ENCODE assay signal across 9 cellular contexts in genomic region chr17:62628845-62629555, GRCh38. TPM values are rescaled to one million over a fixed set of nuclear protein-coding genes. Genes with fewer than 3 reads are reported as not detected.
DNase-seq lines count a peak whose midpoint lies in the region; ATAC-seq and TF ChIP-seq lines count a peak whose summit lies in the region.
"Had no signal": no experiment of that assay in that cellular context is flagged by ENCODE, and none has a peak within 500 bp of the region (broad histone marks: within the 10 kb centered on the region; RNA-seq: fewer than 3 reads in every experiment).

No MANE protein-coding gene starts in this region.

- TF ChIP-seq CTCF in fibroblast of mammary gland (conservative IDR thresholded peaks at IDR 0.05; ENCODE audit: control insufficient read depth, insufficient read depth, low read depth, low read length) (no peak), progenitor cell of endocrine pancreas (IDR thresholded peaks at IDR 0.05; ENCODE audit: unreplicated experiment) (no peak)

- H3K4me3 ChIP-seq in SJSA1 (peak overlapping the region; percentile 90), fibroblast of mammary gland (ENCODE audit: control insufficient read depth, low read depth, low read length) (peak overlapping the region; percentile 81)

- ATAC-seq in HG02938 (IDR thresholded peaks at IDR 0.05; ENCODE audit: unreplicated experiment) = no peak

- no peaks in the 10 kb centered on the region for H3K9me3 Mint-ChIP-seq in progenitor cell of endocrine pancreas (ENCODE audit: low read depth)

- H3K36me3 Mint-ChIP-seq in progenitor cell of endocrine pancreas (ENCODE audit: insufficient read depth) = peaks cover 1% of the 10 kb centered on the region

- peaks cover 31% of the 10 kb centered on the region for H3K36me3 ChIP-seq in SJSA1

- H3K27ac Mint-ChIP-seq in progenitor cell of endocrine pancreas = no peak overlapping the region

- H3K4me1 ChIP-seq in SJSA1 (replicated peaks) = peaks cover 56% of the 10 kb centered on the region

- DNase-seq in D341Med (ENCODE audit: low spot score) (peak; percentile 38), SJSA1 (ENCODE audit: low read depth in 1 of 2, low spot score in 2 of 2) (peak; percentile 68 to 71), fibroblast of mammary gland (ENCODE audit: low read depth) (peak; percentile 64), progenitor cell of endocrine pancreas (ENCODE audit: low spot score, unreplicated experiment) (no peak), NK-92 (lab: John Stamatoyannopoulos, UW; ENCODE audit: unreplicated experiment) (no peak), UCSD-AML1 (lab: John Stamatoyannopoulos, UW; ENCODE audit: unreplicated experiment) (no peak), DMS79 (lab: John Stamatoyannopoulos, UW) (no peak)
- DNase-seq: activated CD4-positive, alpha-beta T cell treated with anti-CD3 and anti-CD28 coated beads for 1 hour had no signal

- H3K27me3 Mint-ChIP-seq in progenitor cell of endocrine pancreas = peaks cover 53% of the 10 kb centered on the region

- peak overlapping the region; percentile 72 for H3K4me3 Mint-ChIP-seq in progenitor cell of endocrine pancreas (ENCODE audit: low read depth)

- peaks cover 5% of the 10 kb centered on the region for H3K4me1 Mint-ChIP-seq in progenitor cell of endocrine pancreas (ENCODE audit: low read depth)

- H3K27ac ChIP-seq in SJSA1 = peak overlapping the region; percentile 67

- no peaks in the 10 kb centered on the region for H3K9me3 ChIP-seq in SJSA1 (replicated peaks)

- no peaks in the 10 kb centered on the region for H3K27me3 ChIP-seq in SJSA1 (replicated peaks)

RNA-seq across cellular contexts. Expression of gene MRC2, which starts 1.5 kb away (rescaled TPM):
- total RNA-seq in SJSA1 (2014; rRNA removed; shearing (Covaris generic)) = 202 and 254 TPM in 2 replicates
- total RNA-seq in progenitor cell of endocrine pancreas = 4.9 and 6.3 TPM in 2 replicates

Comparison
In these comparisons a context has a peak if more than half of its experiments do, and no peak if none do; other contexts are left out.
1. DNase-seq: peak in D341Med (single experiment), SJSA1 (2 of 2) and fibroblast of mammary gland (single experiment); none in progenitor cell of endocrine pancreas (single experiment), NK-92 (single experiment), UCSD-AML1 (single experiment) and DMS79 (single experiment).
2. RNA of gene MRC2, which starts 1.5 kb away (total RNA-seq): 202 to 254 TPM in SJSA1; 4.9 to 6.3 TPM in progenitor cell of endocrine pancreas; every median in the first group is over 10 times any median in the second.